ENCODE assay signal across 21 cellular contexts in the genomic region with DNA sequence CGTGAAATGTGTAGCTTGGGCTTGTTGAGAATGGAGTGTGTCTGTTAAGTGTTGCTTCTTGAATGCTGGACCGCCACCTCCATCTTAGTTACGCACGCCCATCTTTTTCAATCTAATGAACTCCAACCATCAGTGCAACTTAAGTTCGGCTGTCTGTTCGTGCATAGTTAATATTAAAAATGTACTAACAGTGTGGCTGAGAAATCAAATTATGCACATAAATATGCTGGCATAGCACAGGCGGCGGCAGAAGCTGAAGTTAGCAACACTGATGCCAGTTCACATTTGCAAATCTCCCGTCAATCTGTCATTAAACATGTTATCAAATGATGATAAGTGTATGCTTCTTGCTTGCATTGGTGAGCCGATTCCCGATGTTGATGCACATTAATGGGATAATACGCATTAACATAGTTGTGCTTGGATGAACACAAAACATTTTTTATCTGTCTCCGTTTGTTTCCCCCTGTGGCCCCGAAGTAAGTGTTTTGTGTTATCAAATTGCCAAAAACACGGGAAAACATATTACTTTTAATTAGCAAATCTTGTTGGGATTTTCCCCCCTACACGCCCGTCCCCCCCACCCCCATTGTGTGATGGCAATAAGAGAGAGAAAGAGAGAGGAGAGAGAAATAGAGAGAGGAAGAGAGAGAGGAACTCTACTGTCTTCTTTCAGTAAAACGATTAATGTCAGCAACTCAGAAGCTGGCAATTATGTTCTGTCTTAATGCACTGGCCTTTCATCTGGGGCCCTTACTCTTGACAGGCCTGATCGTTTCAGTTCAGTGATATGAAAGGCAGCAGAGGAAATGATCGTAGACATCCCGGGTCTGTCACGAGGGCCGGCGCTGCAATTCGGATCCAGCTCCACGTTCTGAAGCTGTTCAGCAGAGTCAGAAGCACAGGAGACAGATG.
DNase-seq lines count a peak whose midpoint lies in the region; ATAC-seq and TF ChIP-seq lines count a peak whose summit lies in the region.
"Had no signal": no experiment of that assay in that cellular context is flagged by ENCODE, and none has a peak within 500 bp of the region (broad histone marks: within the 10 kb centered on the region; RNA-seq: fewer than 3 reads in every experiment).

No MANE protein-coding gene starts in this region.

- no peaks in the 10 kb centered on the region for H3K9me2 ChIP-seq in MM.1S (replicated peaks; ENCODE audit: insufficient read depth, low read length)
- H3K9me2 ChIP-seq in Karpas-422 (replicated peaks; ENCODE audit: insufficient read depth, low read length): no peaks in the 10 kb centered on the region

- no peaks in the 10 kb centered on the region for H3K36me3 Mint-ChIP-seq in CD8-positive, alpha-beta T cell

- intact Hi-C loops in CD8-positive, alpha-beta T cell (cut with DNase I, micrococcal nuclease): no loop called here

- no peaks in the 10 kb centered on the region for H3K4me1 Mint-ChIP-seq in CD8-positive, alpha-beta T cell (ENCODE audit: low read depth)

- DNase-seq in NCI-H2227 treated with DMSO at 0.1 percent for 48 hours (lab: John Stamatoyannopoulos, UW) (peak; percentile 39), NCI-H2227 (lab: John Stamatoyannopoulos, UW; ENCODE audit: unreplicated experiment) (no peak), MM.1S (no peak), Karpas-422 (no peak)
- DNase-seq in CD8-positive, alpha-beta T cell: no peak
- DNase-seq: DMS153; DND-41; NCI-H1694; NCI-H2029 treated with DMSO at 0.1 percent for 48 hours; NCI-H226; NCI-H510A; NCI-H748 treated with DMSO at 0.1 percent for 48 hours; NK-92 treated with Interleukin-12 subunit alpha and Interleukin-12 subunit beta, amount 100 ng/mL, for 24 hours; PC-3; T-helper 1 cell had no signal

- no peak for ATAC-seq in CD8-positive, alpha-beta T cell
- ATAC-seq: HepG2, K562, PC-3 had no signal

- H3K79me2 ChIP-seq in MM.1S (ENCODE audit: low read length): no peaks in the 10 kb centered on the region
- H3K79me2 ChIP-seq in Karpas-422 (ENCODE audit: low read length): no peaks in the 10 kb centered on the region

- H3K27me3 ChIP-seq in HUES48 (ENCODE audit: control insufficient read depth, insufficient read depth, low read length) (no peaks in the 10 kb centered on the region), endocrine pancreas (ENCODE audit: control insufficient read depth, insufficient read depth, low read length) (no peaks in the 10 kb centered on the region), MM.1S (replicated peaks; ENCODE audit: insufficient read depth, low read length) (no peaks in the 10 kb centered on the region), Karpas-422 (ENCODE audit: low read length) (no peaks in the 10 kb centered on the region)
- no peaks in the 10 kb centered on the region for H3K27me3 ChIP-seq in CD8-positive, alpha-beta T cell (ENCODE audit: insufficient read depth, low read length)

- H2AFZ ChIP-seq in MM.1S (ENCODE audit: low read length) (no peak overlapping the region), Karpas-422 (ENCODE audit: low read length) (no peak overlapping the region)

- H3K9ac ChIP-seq in HUES48 (ENCODE audit: low read depth, low read length): no peak overlapping the region
- H3K9ac ChIP-seq in endocrine pancreas (ENCODE audit: control insufficient read depth, insufficient read depth, low read length): no peak overlapping the region
- H3K9ac ChIP-seq in MM.1S (ENCODE audit: low read length): no peak overlapping the region
- H3K9ac ChIP-seq in Karpas-422 (ENCODE audit: low read length): no peak overlapping the region

- no peak for TF ChIP-seq CTCF in CD8-positive, alpha-beta T cell (IDR thresholded peaks at IDR 0.05)
- TF ChIP-seq CTCF in MM.1S (IDR thresholded peaks at IDR 0.05; ENCODE audit: low read length): no peak

- H3K4me3 ChIP-seq in HUES48 (ENCODE audit: low read depth, low read length) (no peak overlapping the region), endocrine pancreas (ENCODE audit: control insufficient read depth, insufficient read depth, low read length) (peak overlapping the region; percentile 26), MM.1S (ENCODE audit: low read length) (no peak overlapping the region), Karpas-422 (ENCODE audit: low read length) (no peak overlapping the region)
- H3K4me3 ChIP-seq in CD8-positive, alpha-beta T cell (ENCODE audit: low read depth, low read length): no peak overlapping the region
- H3K4me3 ChIP-seq: HAP-1, K562 had no signal

- H3K4me3 Mint-ChIP-seq in CD8-positive, alpha-beta T cell: no peak overlapping the region

- peaks cover 42% of the 10 kb centered on the region for H3K4me1 ChIP-seq in HUES48 (ENCODE audit: control insufficient read depth, insufficient read depth, low read length)
- H3K4me1 ChIP-seq in endocrine pancreas (ENCODE audit: control insufficient read depth, insufficient read depth, low read length): no peaks in the 10 kb centered on the region
- no peaks in the 10 kb centered on the region for H3K4me1 ChIP-seq in CD8-positive, alpha-beta T cell (ENCODE audit: insufficient read depth, low read length)
- no peaks in the 10 kb centered on the region for H3K4me1 ChIP-seq in MM.1S (ENCODE audit: low read length)
- no peaks in the 10 kb centered on the region for H3K4me1 ChIP-seq in Karpas-422 (ENCODE audit: low read length)
- H3K4me1 ChIP-seq: HAP-1 had no signal

- no peaks in the 10 kb centered on the region for H3K9me3 ChIP-seq in HUES48 (ENCODE audit: control insufficient read depth, insufficient read depth, low read length)
- H3K9me3 ChIP-seq in endocrine pancreas (ENCODE audit: control insufficient read depth, low read length): no peaks in the 10 kb centered on the region
- no peaks in the 10 kb centered on the region for H3K9me3 ChIP-seq in CD8-positive, alpha-beta T cell (ENCODE audit: low read length)
- no peaks in the 10 kb centered on the region; the same call in 1 of the 2 replicates for H3K9me3 ChIP-seq in MM.1S (replicated peaks; ENCODE audit: insufficient read depth, low read length)
- 0 out of 2 replicates have a peak, but pooled peaks cover 9% of the 10 kb centered on the region for H3K9me3 ChIP-seq in Karpas-422 (ENCODE audit: low read length)
- H3K9me3 ChIP-seq: HAP-1 had no signal

- no peaks in the 10 kb centered on the region for H3K36me3 ChIP-seq in HUES48 (ENCODE audit: control insufficient read depth, insufficient read depth, low read length)
- H3K36me3 ChIP-seq in endocrine pancreas (ENCODE audit: control insufficient read depth, insufficient read depth, low read length): no peaks in the 10 kb centered on the region
- no peaks in the 10 kb centered on the region for H3K36me3 ChIP-seq in CD8-positive, alpha-beta T cell (ENCODE audit: insufficient read depth, low read length)
- H3K36me3 ChIP-seq in MM.1S (replicated peaks; ENCODE audit: insufficient read depth, low read length): no peaks in the 10 kb centered on the region
- H3K36me3 ChIP-seq in Karpas-422 (ENCODE audit: insufficient read depth, low read length): no peaks in the 10 kb centered on the region
- H3K36me3 ChIP-seq: HAP-1 had no signal

- peak overlapping the region; percentile 17 for H3K27ac ChIP-seq in HUES48 (ENCODE audit: low read depth, low read length)
- no peak overlapping the region for H3K27ac ChIP-seq in CD8-positive, alpha-beta T cell (ENCODE audit: low read depth, low read length)
- no peak overlapping the region for H3K27ac ChIP-seq in MM.1S (ENCODE audit: low read length)
- H3K27ac ChIP-seq in Karpas-422 (ENCODE audit: low read length): no peak overlapping the region
- H3K27ac ChIP-seq: 22Rv1 had no signal

- H3K27ac Mint-ChIP-seq in CD8-positive, alpha-beta T cell: no peak overlapping the region

- H3K9me3 Mint-ChIP-seq in CD8-positive, alpha-beta T cell: no peaks in the 10 kb centered on the region

- H3K27me3 Mint-ChIP-seq in CD8-positive, alpha-beta T cell (ENCODE audit: low read depth): peaks cover 8% of the 10 kb centered on the region

- H4K20me1 ChIP-seq in MM.1S (ENCODE audit: insufficient read depth, low read length) (no peaks in the 10 kb centered on the region), Karpas-422 (ENCODE audit: insufficient read depth, low read depth, low read length) (no peaks in the 10 kb centered on the region)

- H3K4me2 ChIP-seq in MM.1S (ENCODE audit: low read depth, low read length): no peak overlapping the region
- no peak overlapping the region for H3K4me2 ChIP-seq in Karpas-422 (ENCODE audit: low read depth, low read length, poor library complexity, severe bottlenecking)

- CTCF ChIA-PET in CD8-positive, alpha-beta T cell (lab: Charles Lee): no interaction called here

- POLR2A ChIA-PET in CD8-positive, alpha-beta T cell (lab: Charles Lee): no interaction called here

- no peaks in the 10 kb centered on the region for H3F3A ChIP-seq in MM.1S (ENCODE audit: insufficient read depth, low read length)
